In the genomic region with DNA sequence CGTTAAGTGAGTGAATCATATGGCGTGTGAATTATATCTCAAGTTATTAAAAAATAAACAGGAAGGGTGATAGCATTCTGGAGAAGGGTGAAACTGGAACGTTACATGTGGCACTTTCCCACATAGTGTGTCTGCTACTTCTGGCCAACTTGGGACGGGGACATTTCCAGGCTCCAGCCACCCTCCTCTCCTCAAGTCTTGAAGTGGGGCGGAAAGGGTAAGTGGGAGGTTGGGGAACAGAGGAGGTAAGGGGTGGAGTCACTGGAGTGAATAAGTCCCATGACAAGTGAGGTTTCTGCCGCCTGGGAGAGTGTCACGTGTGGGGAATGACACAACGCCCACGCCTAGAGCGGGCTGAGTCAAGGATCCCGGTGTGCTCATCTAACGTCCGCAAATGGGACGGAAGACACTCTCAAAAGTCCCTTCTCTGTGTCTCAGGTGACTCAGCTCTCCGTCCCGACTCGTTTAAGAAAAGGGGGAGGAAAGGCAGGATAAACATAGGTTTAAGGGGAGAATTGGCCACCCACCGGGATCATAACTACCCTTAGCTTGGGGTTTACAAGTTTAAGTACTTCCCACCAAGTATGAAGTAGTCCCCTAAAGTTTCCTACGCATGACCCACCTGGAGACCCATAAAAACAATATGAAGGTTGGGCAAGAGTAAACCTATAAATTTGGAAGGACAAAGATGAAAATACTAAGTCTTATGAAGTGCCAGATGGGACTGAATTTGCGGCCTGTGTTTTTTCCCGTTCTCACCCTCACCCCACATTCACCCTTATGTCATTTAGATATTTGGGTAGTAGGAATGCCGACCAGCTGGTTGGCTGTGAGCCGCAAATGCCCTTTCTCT, we compare ENCODE assay signal across 1 cellular context.
TF ChIP-seq lines count a peak whose summit lies in the region.

No MANE protein-coding gene starts in this region.

TF ChIP-seq in HepG2, 621 proteins besides CTCF, POLR2A, EP300 and RAD21 (continued from another document and continues in another):
- TF ChIP-seq, protein P1, sequence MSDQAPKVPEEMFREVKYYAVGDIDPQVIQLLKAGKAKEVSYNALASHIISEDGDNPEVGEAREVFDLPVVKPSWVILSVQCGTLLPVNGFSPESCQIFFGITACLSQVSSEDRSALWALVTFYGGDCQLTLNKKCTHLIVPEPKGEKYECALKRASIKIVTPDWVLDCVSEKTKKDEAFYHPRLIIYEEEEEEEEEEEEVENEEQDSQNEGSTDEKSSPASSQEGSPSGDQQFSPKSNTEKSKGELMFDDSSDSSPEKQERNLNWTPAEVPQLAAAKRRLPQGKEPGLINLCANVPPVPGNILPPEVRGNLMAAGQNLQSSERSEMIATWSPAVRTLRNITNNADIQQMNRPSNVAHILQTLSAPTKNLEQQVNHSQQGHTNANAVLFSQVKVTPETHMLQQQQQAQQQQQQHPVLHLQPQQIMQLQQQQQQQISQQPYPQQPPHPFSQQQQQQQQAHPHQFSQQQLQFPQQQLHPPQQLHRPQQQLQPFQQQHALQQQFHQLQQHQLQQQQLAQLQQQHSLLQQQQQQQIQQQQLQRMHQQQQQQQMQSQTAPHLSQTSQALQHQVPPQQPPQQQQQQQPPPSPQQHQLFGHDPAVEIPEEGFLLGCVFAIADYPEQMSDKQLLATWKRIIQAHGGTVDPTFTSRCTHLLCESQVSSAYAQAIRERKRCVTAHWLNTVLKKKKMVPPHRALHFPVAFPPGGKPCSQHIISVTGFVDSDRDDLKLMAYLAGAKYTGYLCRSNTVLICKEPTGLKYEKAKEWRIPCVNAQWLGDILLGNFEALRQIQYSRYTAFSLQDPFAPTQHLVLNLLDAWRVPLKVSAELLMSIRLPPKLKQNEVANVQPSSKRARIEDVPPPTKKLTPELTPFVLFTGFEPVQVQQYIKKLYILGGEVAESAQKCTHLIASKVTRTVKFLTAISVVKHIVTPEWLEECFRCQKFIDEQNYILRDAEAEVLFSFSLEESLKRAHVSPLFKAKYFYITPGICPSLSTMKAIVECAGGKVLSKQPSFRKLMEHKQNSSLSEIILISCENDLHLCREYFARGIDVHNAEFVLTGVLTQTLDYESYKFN (CRISPR knock-in tag; conservative IDR thresholded peaks at IDR 0.05), result peak; percentile 28; the same call in 1 of the 2 replicates
- TF ChIP-seq STAG1 (CRISPR knock-in tag; IDR thresholded peaks at IDR 0.05), result no peak
- no peak for TF ChIP-seq ZNF776 (CRISPR knock-in tag; IDR thresholded peaks at IDR 0.05)
- TF ChIP-seq, protein P2, sequence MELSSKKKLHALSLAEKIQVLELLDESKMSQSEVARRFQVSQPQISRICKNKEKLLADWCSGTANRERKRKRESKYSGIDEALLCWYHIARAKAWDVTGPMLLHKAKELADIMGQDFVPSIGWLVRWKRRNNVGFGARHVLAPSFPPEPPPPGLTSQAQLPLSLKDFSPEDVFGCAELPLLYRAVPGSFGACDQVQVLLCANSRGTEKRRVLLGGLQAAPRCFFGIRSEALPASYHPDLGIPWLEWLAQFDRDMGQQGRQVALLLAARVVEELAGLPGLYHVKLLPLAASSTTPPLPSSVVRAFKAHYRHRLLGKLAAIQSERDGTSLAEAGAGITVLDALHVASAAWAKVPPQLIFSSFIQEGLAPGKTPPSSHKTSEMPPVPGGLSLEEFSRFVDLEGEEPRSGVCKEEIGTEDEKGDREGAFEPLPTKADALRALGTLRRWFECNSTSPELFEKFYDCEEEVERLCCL (CRISPR knock-in tag; IDR thresholded peaks at IDR 0.05; ENCODE audit: borderline replicate concordance), result no peak
- TF ChIP-seq ZNF121 (CRISPR knock-in tag; IDR thresholded peaks at IDR 0.05), result no peak
- TF ChIP-seq, protein P3, sequence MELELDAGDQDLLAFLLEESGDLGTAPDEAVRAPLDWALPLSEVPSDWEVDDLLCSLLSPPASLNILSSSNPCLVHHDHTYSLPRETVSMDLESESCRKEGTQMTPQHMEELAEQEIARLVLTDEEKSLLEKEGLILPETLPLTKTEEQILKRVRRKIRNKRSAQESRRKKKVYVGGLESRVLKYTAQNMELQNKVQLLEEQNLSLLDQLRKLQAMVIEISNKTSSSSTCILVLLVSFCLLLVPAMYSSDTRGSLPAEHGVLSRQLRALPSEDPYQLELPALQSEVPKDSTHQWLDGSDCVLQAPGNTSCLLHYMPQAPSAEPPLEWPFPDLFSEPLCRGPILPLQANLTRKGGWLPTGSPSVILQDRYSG (CRISPR knock-in tag; IDR thresholded peaks at IDR 0.05), result no peak
- peak; percentile 82 for TF ChIP-seq ARNTL (CRISPR knock-in tag; IDR thresholded peaks at IDR 0.05)
- TF ChIP-seq SNAPC2 (CRISPR knock-in tag; IDR thresholded peaks at IDR 0.05), result no peak
- TF ChIP-seq ZNF326 (CRISPR knock-in tag; IDR thresholded peaks at IDR 0.05; ENCODE audit: borderline replicate concordance), result no peak
- no peak for TF ChIP-seq MAFG (CRISPR knock-in tag; IDR thresholded peaks at IDR 0.05)
- no peak for TF ChIP-seq ZNF780A (CRISPR knock-in tag; IDR thresholded peaks at IDR 0.05)
- no peak for TF ChIP-seq REXO4 (CRISPR knock-in tag; IDR thresholded peaks at IDR 0.05; ENCODE audit: borderline replicate concordance)
- TF ChIP-seq HNRNPL (IDR thresholded peaks at IDR 0.05; ENCODE audit: low read depth, low read length), result no peak
- 0 out of 2 replicates have a peak, but pooled peaks have one; percentile 52 for TF ChIP-seq ZMAT3 (CRISPR knock-in tag; conservative IDR thresholded peaks at IDR 0.05)
- 0 out of 2 replicates have a peak, but pooled peaks have one; percentile 10 for TF ChIP-seq ZNF292 (CRISPR knock-in tag; IDR thresholded peaks at IDR 0.05; ENCODE audit: borderline replicate concordance, low read depth)
- TF ChIP-seq, protein P4, sequence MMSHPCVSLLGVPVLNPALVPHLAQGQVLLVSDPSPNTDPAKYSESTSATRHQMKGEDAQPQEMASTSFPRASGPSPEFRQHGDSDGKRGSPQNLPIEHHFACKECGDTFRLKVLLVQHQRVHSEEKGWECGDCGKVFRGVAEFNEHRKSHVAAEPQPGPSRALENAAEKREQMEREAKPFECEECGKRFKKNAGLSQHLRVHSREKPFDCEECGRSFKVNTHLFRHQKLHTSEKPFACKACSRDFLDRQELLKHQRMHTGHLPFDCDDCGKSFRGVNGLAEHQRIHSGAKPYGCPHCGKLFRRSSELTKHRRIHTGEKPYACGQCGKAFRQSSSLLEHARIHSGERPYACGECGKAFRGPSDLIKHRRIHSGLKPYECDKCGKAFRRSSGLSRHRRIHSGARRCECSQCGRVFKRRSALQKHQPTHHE (CRISPR knock-in tag; IDR thresholded peaks at IDR 0.05; ENCODE audit: borderline replicate concordance), result no peak
- TF ChIP-seq, protein P5, sequence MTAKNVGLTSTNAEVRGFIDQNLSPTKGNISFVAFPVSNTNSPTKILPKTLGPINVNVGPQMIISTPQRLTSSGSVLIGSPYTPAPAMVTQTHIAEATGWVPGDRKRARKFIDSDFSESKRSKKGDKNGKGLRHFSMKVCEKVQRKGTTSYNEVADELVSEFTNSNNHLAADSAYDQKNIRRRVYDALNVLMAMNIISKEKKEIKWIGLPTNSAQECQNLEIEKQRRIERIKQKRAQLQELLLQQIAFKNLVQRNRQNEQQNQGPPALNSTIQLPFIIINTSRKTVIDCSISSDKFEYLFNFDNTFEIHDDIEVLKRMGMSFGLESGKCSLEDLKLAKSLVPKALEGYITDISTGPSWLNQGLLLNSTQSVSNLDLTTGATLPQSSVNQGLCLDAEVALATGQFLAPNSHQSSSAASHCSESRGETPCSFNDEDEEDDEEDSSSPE (CRISPR knock-in tag; IDR thresholded peaks at IDR 0.05), result peak; percentile 50
- no peak for TF ChIP-seq ZFP82 (CRISPR knock-in tag; IDR thresholded peaks at IDR 0.05; ENCODE audit: borderline replicate concordance)
- TF ChIP-seq, protein P6, sequence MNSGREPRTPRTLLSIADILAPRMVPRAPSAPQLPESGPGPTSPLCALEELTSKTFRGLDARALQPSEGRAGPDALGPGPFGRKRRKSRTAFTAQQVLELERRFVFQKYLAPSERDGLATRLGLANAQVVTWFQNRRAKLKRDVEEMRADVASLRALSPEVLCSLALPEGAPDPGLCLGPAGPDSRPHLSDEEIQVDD (CRISPR knock-in tag; IDR thresholded peaks at IDR 0.05; ENCODE audit: borderline replicate concordance), result 0 out of 2 replicates have a peak, but pooled peaks have one; percentile 44
- TF ChIP-seq, protein P7, sequence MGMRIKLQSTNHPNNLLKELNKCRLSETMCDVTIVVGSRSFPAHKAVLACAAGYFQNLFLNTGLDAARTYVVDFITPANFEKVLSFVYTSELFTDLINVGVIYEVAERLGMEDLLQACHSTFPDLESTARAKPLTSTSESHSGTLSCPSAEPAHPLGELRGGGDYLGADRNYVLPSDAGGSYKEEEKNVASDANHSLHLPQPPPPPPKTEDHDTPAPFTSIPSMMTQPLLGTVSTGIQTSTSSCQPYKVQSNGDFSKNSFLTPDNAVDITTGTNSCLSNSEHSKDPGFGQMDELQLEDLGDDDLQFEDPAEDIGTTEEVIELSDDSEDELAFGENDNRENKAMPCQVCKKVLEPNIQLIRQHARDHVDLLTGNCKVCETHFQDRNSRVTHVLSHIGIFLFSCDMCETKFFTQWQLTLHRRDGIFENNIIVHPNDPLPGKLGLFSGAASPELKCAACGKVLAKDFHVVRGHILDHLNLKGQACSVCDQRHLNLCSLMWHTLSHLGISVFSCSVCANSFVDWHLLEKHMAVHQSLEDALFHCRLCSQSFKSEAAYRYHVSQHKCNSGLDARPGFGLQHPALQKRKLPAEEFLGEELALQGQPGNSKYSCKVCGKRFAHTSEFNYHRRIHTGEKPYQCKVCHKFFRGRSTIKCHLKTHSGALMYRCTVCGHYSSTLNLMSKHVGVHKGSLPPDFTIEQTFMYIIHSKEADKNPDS (CRISPR knock-in tag; IDR thresholded peaks at IDR 0.05), result no peak
- TF ChIP-seq ZBTB8A (CRISPR knock-in tag; IDR thresholded peaks at IDR 0.05; ENCODE audit: borderline replicate concordance, low read depth), result no peak
- TF ChIP-seq ZNF530 (CRISPR knock-in tag; IDR thresholded peaks at IDR 0.05; ENCODE audit: low read depth), result no peak
- TF ChIP-seq RELA (CRISPR knock-in tag; IDR thresholded peaks at IDR 0.05), result peak; percentile 55; the same call in 1 of the 2 replicates
- TF ChIP-seq KMT2B (CRISPR knock-in tag; IDR thresholded peaks at IDR 0.05), result no peak
- TF ChIP-seq PRMT3 (CRISPR knock-in tag; IDR thresholded peaks at IDR 0.05; ENCODE audit: borderline replicate concordance, low read depth), result no peak
- no peak for TF ChIP-seq ZSCAN30 (CRISPR knock-in tag; IDR thresholded peaks at IDR 0.05)
- TF ChIP-seq GABPB1 (CRISPR knock-in tag; IDR thresholded peaks at IDR 0.05), result peak; percentile 37; the same call in 1 of the 2 replicates
- TF ChIP-seq KLF9 (CRISPR knock-in tag; IDR thresholded peaks at IDR 0.05; ENCODE audit: low read depth), result 0 out of 2 replicates have a peak, but pooled peaks have one; percentile 31
- 0 out of 2 replicates have a peak, but pooled peaks have one; percentile 46 for TF ChIP-seq ZNF263 (CRISPR knock-in tag; IDR thresholded peaks at IDR 0.05)
- no peak for TF ChIP-seq ZNF367 (CRISPR knock-in tag; IDR thresholded peaks at IDR 0.05; ENCODE audit: borderline replicate concordance)
- TF ChIP-seq, protein P8, sequence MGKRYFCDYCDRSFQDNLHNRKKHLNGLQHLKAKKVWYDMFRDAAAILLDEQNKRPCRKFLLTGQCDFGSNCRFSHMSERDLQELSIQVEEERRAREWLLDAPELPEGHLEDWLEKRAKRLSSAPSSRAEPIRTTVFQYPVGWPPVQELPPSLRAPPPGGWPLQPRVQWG (CRISPR knock-in tag; IDR thresholded peaks at IDR 0.05; ENCODE audit: borderline replicate concordance, low read depth), result no peak
- TF ChIP-seq POLR2AphosphoS2 (IDR thresholded peaks at IDR 0.05; ENCODE audit: low read depth, low read length), result no peak
- TF ChIP-seq ZNF616 (CRISPR knock-in tag; IDR thresholded peaks at IDR 0.05; ENCODE audit: low read depth), result no peak
- TF ChIP-seq ZBTB1 (CRISPR knock-in tag; IDR thresholded peaks at IDR 0.05; ENCODE audit: borderline replicate concordance), result no peak
- no peak for TF ChIP-seq SCMH1 (CRISPR knock-in tag; IDR thresholded peaks at IDR 0.05; ENCODE audit: borderline replicate concordance)
- TF ChIP-seq SALL1 (CRISPR knock-in tag; IDR thresholded peaks at IDR 0.05), result peak; percentile 82
- no peak for TF ChIP-seq FOXP1 (IDR thresholded peaks at IDR 0.05)
- 0 out of 2 replicates have a peak, but pooled peaks have one; percentile 13 for TF ChIP-seq FOXP1 (CRISPR knock-in tag; IDR thresholded peaks at IDR 0.05)
- TF ChIP-seq ZNF20 (CRISPR knock-in tag; IDR thresholded peaks at IDR 0.05), result no peak
- TF ChIP-seq, protein P9, sequence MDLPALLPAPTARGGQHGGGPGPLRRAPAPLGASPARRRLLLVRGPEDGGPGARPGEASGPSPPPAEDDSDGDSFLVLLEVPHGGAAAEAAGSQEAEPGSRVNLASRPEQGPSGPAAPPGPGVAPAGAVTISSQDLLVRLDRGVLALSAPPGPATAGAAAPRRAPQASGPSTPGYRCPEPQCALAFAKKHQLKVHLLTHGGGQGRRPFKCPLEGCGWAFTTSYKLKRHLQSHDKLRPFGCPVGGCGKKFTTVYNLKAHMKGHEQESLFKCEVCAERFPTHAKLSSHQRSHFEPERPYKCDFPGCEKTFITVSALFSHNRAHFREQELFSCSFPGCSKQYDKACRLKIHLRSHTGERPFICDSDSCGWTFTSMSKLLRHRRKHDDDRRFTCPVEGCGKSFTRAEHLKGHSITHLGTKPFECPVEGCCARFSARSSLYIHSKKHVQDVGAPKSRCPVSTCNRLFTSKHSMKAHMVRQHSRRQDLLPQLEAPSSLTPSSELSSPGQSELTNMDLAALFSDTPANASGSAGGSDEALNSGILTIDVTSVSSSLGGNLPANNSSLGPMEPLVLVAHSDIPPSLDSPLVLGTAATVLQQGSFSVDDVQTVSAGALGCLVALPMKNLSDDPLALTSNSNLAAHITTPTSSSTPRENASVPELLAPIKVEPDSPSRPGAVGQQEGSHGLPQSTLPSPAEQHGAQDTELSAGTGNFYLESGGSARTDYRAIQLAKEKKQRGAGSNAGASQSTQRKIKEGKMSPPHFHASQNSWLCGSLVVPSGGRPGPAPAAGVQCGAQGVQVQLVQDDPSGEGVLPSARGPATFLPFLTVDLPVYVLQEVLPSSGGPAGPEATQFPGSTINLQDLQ (CRISPR knock-in tag; IDR thresholded peaks at IDR 0.05), result no peak
- peak; percentile 79; the same call in 1 of the 2 replicates for TF ChIP-seq MYC (CRISPR knock-in tag; IDR thresholded peaks at IDR 0.05; ENCODE audit: borderline replicate concordance)
- no peak for TF ChIP-seq ZSCAN20 (CRISPR knock-in tag; IDR thresholded peaks at IDR 0.05; ENCODE audit: borderline replicate concordance)
- no peak for TF ChIP-seq ZKSCAN8 (CRISPR knock-in tag; IDR thresholded peaks at IDR 0.05; ENCODE audit: borderline replicate concordance)
- no peak for TF ChIP-seq HNRNPLL (IDR thresholded peaks at IDR 0.05; ENCODE audit: low read depth, low read length, poor library complexity, severe bottlenecking)
- peak; percentile 47 for TF ChIP-seq ZMYM4 (CRISPR knock-in tag; IDR thresholded peaks at IDR 0.05)
- no peak for TF ChIP-seq SMC3 (IDR thresholded peaks at IDR 0.05; ENCODE audit: low read length)
- no peak for TF ChIP-seq TAF15 (IDR thresholded peaks at IDR 0.05; ENCODE audit: low read depth, low read length, poor library complexity, severe bottlenecking)
- TF ChIP-seq DR1 (CRISPR knock-in tag; IDR thresholded peaks at IDR 0.05), result no peak
